Comparison of ENCODE assay signal across 9 cellular contexts in genomic region chr10:133555521-133555920, GRCh38. TPM values are rescaled to one million over a fixed set of nuclear protein-coding genes. Genes with fewer than 3 reads are reported as not detected.
"Had no signal": no experiment of that assay in that cellular context is flagged by ENCODE, and none has a peak within 500 bp of the region (broad histone marks: within the 10 kb centered on the region; RNA-seq: fewer than 3 reads in every experiment).

No MANE protein-coding gene starts in this region.

- ATAC-seq: GM23338, K562 had no signal

- H2AFZ ChIP-seq: GM23338 had no signal

- H3K4me3 ChIP-seq: GM23338, K562 had no signal

- DNase-seq: H9, HCEC 1CT, HFFc6, IMR-90, KG1 had no signal

- H3K4me2 ChIP-seq: GM23338 had no signal

RNA-seq across cellular contexts. Expression of gene SYCE1, which starts 9.9 kb away (rescaled TPM):
- total RNA-seq: GM23338, H1, H9, HFFc6, HT-29, IMR-90, K562 had no signal

RNA-seq across cellular contexts. Expression of gene CYP2E1, which starts 28.4 kb away (rescaled TPM):
- total RNA-seq: H1, HT-29 had no signal
